ENCODE assay signal across 1 cellular context in genomic region chr19:18117364-18117691, GRCh38.
TF ChIP-seq lines count a peak whose summit lies in the region.

No MANE protein-coding gene starts in this region.

TF ChIP-seq in endothelial cell of umbilical vein, 7 proteins besides CTCF, POLR2A, EP300 and RAD21:
- TF ChIP-seq GATA2 (IDR thresholded peaks at IDR 0.05; ENCODE audit: insufficient read depth, insufficient read length, low read depth, low read length) (no peak), POLR2AphosphoS5 (IDR thresholded peaks at IDR 0.05; ENCODE audit: insufficient read depth, low read depth, low read length) (peak; percentile 4), EZH2 (IDR thresholded peaks at IDR 0.05; ENCODE audit: borderline replicate concordance, low read depth, low read length, severe bottlenecking) (no peak)
